10 cellular contexts compared by ENCODE assay signal in the genomic region with DNA sequence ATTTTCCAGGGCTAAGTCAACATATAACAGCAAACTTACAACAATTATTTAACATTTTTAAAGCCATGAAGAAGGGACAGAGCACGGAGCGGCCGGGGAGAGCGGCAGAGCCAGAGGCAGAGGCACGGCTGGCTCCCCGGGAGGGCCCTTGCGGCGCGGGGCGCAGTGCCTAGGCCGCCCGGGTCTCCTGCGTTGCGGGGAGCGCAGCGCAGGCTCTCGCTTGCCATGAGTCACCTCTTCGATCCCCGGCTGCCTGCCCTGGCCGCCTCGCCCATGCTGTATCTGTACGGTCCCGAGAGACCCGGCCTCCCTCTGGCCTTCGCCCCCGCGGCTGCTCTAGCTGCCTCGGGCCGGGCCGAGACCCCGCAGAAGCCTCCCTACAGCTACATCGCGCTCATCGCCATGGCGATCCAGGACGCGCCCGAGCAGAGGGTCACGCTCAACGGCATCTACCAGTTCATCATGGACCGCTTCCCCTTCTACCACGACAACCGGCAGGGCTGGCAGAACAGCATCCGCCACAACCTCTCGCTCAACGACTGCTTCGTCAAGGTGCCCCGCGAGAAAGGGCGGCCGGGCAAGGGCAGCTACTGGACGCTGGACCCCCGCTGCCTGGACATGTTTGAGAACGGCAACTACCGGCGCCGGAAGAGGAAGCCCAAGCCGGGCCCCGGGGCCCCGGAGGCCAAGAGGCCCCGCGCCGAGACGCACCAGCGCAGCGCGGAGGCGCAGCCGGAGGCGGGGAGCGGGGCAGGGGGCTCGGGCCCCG. TPM values are rescaled to one million over a fixed set of nuclear protein-coding genes. Genes with fewer than 3 reads are reported as not detected.
DNase-seq lines count a peak whose midpoint lies in the region; TF ChIP-seq lines count a peak whose summit lies in the region.
"Had no signal": no experiment of that assay in that cellular context is flagged by ENCODE, and none has a peak within 500 bp of the region (broad histone marks: within the 10 kb centered on the region; RNA-seq: fewer than 3 reads in every experiment).

A gene (plus strand): TSS at position 51 of the 769 bp plus-strand sequence. CDS start 175 bp downstream, at position 226.

- H3K36me3 ChIP-seq in testis (ENCODE audit: low read depth, missing control alignments) = no peaks in the 10 kb centered on the region

- TF ChIP-seq POLR2A in testis (IDR thresholded peaks at IDR 0.05) = no peak

- peak within 1 kb of the TSS; percentile 73 to 77 for H3K27ac ChIP-seq in testis

- peak within 1 kb of the TSS; percentile 99 for H3K27ac Mint-ChIP-seq in chondrocyte (ENCODE audit: unreplicated experiment)

- peak within 1 kb of the TSS; percentile 96 for H3K4me3 Mint-ChIP-seq in chondrocyte (ENCODE audit: unreplicated experiment)
- H3K4me3 Mint-ChIP-seq: central memory CD8-positive, alpha-beta T cell had no signal

- H3K9me3 Mint-ChIP-seq in chondrocyte (ENCODE audit: low read depth) = no peaks in the 10 kb centered on the region
- H3K9me3 Mint-ChIP-seq: central memory CD8-positive, alpha-beta T cell had no signal

- H3K27me3 ChIP-seq in testis = no peaks in the 10 kb centered on the region

- peak; percentile 39 for DNase-seq in M059J (ENCODE audit: low read depth)
- DNase-seq in chondrocyte (ENCODE audit: low spot score) = no peak
- peak; percentile 84 for DNase-seq in islet precursor cell
- no peak for DNase-seq in testis
- DNase-seq in AML-193 (lab: John Stamatoyannopoulos, UW) = no peak
- no peak for DNase-seq in NCI-H1436 (lab: John Stamatoyannopoulos, UW)
- DNase-seq in SIG-M5 (lab: John Stamatoyannopoulos, UW) = no peak
- DNase-seq: NCI-H1048; stimulated activated CD4-positive, alpha-beta T cell treated with anti-CD3 and anti-CD28 coated beads, Interleukin-12 subunit alpha, Interleukin-12 subunit beta, amount 100 ng/mL, for 4 hours had no signal

- no peaks in the 10 kb centered on the region for H3K27me3 Mint-ChIP-seq in chondrocyte (ENCODE audit: low read depth)

- no peaks in the 10 kb centered on the region for H3K9me3 ChIP-seq in testis

- no peak for TF ChIP-seq CTCF in chondrocyte (IDR thresholded peaks at IDR 0.05)
- no peak for TF ChIP-seq CTCF in testis (IDR thresholded peaks at IDR 0.05)

- WGBS in testis, 2 donors = 6 to 22% methylated on average over 10 to 60 of the region's 73 CpGs

- peaks cover 77% of the 10 kb centered on the region for H3K4me1 Mint-ChIP-seq in chondrocyte (ENCODE audit: low read depth)

- H3K4me1 ChIP-seq in testis = peaks cover 8% of the 10 kb centered on the region

- peak within 1 kb of the TSS; percentile 18 to 49 for H3K4me3 ChIP-seq in testis

- peaks cover 2% of the 10 kb centered on the region for H3K36me3 Mint-ChIP-seq in chondrocyte (ENCODE audit: low read depth)

- intact Hi-C loops in testis (cut with DNase I; ENCODE audit: low total_unique reads) = no loop called here

RNA-seq across cellular contexts. Expression of the gene that starts here (rescaled TPM):
- 4.1 and 4.2 TPM in 2 replicates for total RNA-seq in M059J (2014; rRNA removed; shearing (Covaris generic))
- total RNA-seq in chondrocyte (7.7 to 10.1 TPM (median 8.1 TPM) in 3 replicates), testis (1 to 10 TPM; 4.6 to 5.9 TPM)
- 1.4 TPM for polyA plus RNA-seq in testis (ENCODE audit: insufficient read depth, low read depth, low replicate concordance)

Comparison
In these comparisons a context has a peak if more than half of its experiments do, and no peak if none do; other contexts are left out.
1. DNase-seq: peak in M059J (single experiment) and islet precursor cell (single experiment); none in chondrocyte (single experiment), testis (single experiment), AML-193 (0 of 2), NCI-H1436 (single experiment) and SIG-M5 (single experiment).